6 cellular contexts compared by ENCODE assay signal in the genomic region with DNA sequence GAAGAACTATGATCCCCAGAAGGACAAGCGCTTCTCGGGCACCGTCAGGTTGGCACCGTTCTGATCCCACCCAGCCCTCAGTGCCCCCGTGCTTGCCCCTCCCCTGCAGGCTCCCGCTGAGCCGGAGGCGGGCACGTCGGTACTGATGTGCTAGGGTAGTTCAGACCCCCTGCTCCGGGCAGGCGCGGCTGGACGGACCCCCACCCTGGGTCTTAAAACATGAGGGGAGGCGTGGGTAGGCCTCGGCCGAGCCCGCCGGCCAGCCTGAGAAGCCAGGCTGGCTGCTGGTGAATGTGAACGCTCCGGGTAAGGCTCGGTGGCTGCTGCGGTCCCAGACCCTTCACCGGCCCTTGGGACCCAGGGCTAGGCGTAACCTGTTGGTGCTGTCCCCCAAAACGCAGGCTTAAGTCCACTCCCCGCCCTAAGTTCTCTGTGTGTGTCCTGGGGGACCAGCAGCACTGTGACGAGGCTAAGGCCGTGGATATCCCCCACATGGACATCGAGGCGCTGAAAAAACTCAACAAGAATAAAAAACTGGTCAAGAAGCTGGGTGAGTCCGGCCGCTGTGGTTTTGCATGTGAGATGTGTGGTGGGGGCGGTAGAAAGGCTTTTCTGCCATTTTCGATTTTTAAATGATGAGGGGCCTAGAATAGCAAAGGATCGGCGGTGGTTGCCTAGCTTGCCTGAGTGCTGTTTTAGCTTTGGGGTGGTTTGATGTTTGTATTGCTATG. TPM values are rescaled to one million over a fixed set of nuclear protein-coding genes. Genes with fewer than 3 reads are reported as not detected.
DNase-seq lines count a peak whose midpoint lies in the region; ATAC-seq and TF ChIP-seq lines count a peak whose summit lies in the region.

No MANE protein-coding gene starts in this region.

- H3K27me3 ChIP-seq in duodenal mucosa (ENCODE audit: control insufficient read depth in 1 of 2, insufficient read depth in 2 of 2, low read length in 2 of 2), result no peaks in the 10 kb centered on the region

- H3K4me3 Mint-ChIP-seq in activated T-cell treated with anti-CD3 and anti-CD28 coated beads, Interleukin-2, amount 50 U/mL, for 4 hours, result peak overlapping the region; percentile 98
- H3K4me3 Mint-ChIP-seq in progenitor cell of endocrine pancreas (ENCODE audit: low read depth), result peak overlapping the region; percentile 97

- peaks cover 39% of the 10 kb centered on the region for H3K4me1 Mint-ChIP-seq in activated T-cell treated with anti-CD3 and anti-CD28 coated beads, Interleukin-2, amount 50 U/mL, for 4 hours (ENCODE audit: low read depth)
- H3K4me1 Mint-ChIP-seq in progenitor cell of endocrine pancreas (ENCODE audit: low read depth), result peaks cover 26% of the 10 kb centered on the region

- H3K4me3 ChIP-seq in duodenal mucosa (ENCODE audit: low read depth in 1 of 2, low read length in 2 of 2), result peak overlapping the region; percentile 77 to 90

- H3K4me1 ChIP-seq in duodenal mucosa (ENCODE audit: control insufficient read depth in 1 of 2, insufficient read depth in 2 of 2, low read length in 2 of 2), result peaks cover 22 to 26% of the 10 kb centered on the region in 2 donors

- DNase-seq in activated T-cell treated with anti-CD3 and anti-CD28 coated beads, Interleukin-2, amount 50 U/mL, for 4 hours, result peak; percentile 39
- no peak for DNase-seq in activated T-cell treated with anti-CD3 and anti-CD28 coated beads, Interleukin-2, amount 50 U/mL, for 1 hour
- DNase-seq in progenitor cell of endocrine pancreas (ENCODE audit: low spot score, unreplicated experiment) (no peak), NCI-H446 (lab: John Stamatoyannopoulos, UW) (no peak), NCI-H1105 (lab: John Stamatoyannopoulos, UW) (no peak)

- peak overlapping the region; percentile 85 for H3K27ac ChIP-seq in duodenal mucosa (ENCODE audit: low read depth, low read length)

- TF ChIP-seq CTCF in progenitor cell of endocrine pancreas (IDR thresholded peaks at IDR 0.05; ENCODE audit: unreplicated experiment), result no peak

- H3K36me3 ChIP-seq in duodenal mucosa (ENCODE audit: control insufficient read depth in 1 of 2, insufficient read depth in 2 of 2, low read length in 2 of 2), result peaks cover 14 to 43% of the 10 kb centered on the region in 2 donors

- H3K9me3 Mint-ChIP-seq in activated T-cell treated with anti-CD3 and anti-CD28 coated beads, Interleukin-2, amount 50 U/mL, for 4 hours, result no peaks in the 10 kb centered on the region
- no peaks in the 10 kb centered on the region for H3K9me3 Mint-ChIP-seq in progenitor cell of endocrine pancreas (ENCODE audit: low read depth)

- H3K27me3 Mint-ChIP-seq in activated T-cell treated with anti-CD3 and anti-CD28 coated beads, Interleukin-2, amount 50 U/mL, for 4 hours (ENCODE audit: low read depth), result no peaks in the 10 kb centered on the region
- H3K27me3 Mint-ChIP-seq in progenitor cell of endocrine pancreas, result no peaks in the 10 kb centered on the region

- H3K36me3 Mint-ChIP-seq in activated T-cell treated with anti-CD3 and anti-CD28 coated beads, Interleukin-2, amount 50 U/mL, for 4 hours (ENCODE audit: insufficient read depth), result peaks cover 44% of the 10 kb centered on the region
- peaks cover 15% of the 10 kb centered on the region for H3K36me3 Mint-ChIP-seq in progenitor cell of endocrine pancreas (ENCODE audit: insufficient read depth)

- ATAC-seq in activated T-cell treated with anti-CD3 and anti-CD28 coated beads, Interleukin-2, amount 50 U/mL, for 4 hours, result peak; percentile 1 to 3

- H3K27ac Mint-ChIP-seq in progenitor cell of endocrine pancreas, result peak overlapping the region; percentile 100

- peak overlapping the region; percentile 79 to 95 for H3K9ac ChIP-seq in duodenal mucosa (ENCODE audit: low read depth in 1 of 2, low read length in 2 of 2)

- no peaks in the 10 kb centered on the region for H3K9me3 ChIP-seq in duodenal mucosa (ENCODE audit: control insufficient read depth in 1 of 2, low read length in 2 of 2)

RNA-seq across cellular contexts. Expression of gene RPL10A, which starts 0.9 kb away (rescaled TPM):
- 1,000 to 10,000 TPM; 1,745 to 1,992 (median 1,956) TPM for total RNA-seq in activated T-cell treated with anti-CD3 and anti-CD28 coated beads, Interleukin-2, amount 50 U/mL, for 4 hours
- total RNA-seq in progenitor cell of endocrine pancreas, result 1,416 and 1,451 TPM in 2 replicates

RNA-seq across cellular contexts. Expression of gene FANCE, which starts 17.0 kb away (rescaled TPM):
- 10 to 100 TPM; 23.1 to 26.6 (median 24.8) TPM for total RNA-seq in activated T-cell treated with anti-CD3 and anti-CD28 coated beads, Interleukin-2, amount 50 U/mL, for 4 hours
- 9.3 and 10.6 TPM in 2 replicates for total RNA-seq in progenitor cell of endocrine pancreas

RNA-seq across cellular contexts. Expression of gene TEAD3, which starts 27.7 kb away (rescaled TPM):
- total RNA-seq in activated T-cell treated with anti-CD3 and anti-CD28 coated beads, Interleukin-2, amount 50 U/mL, for 4 hours, result 1 to 10 TPM in 2 of 3 donors, under 1 TPM in 1; 0.94 to 2.2 (median 1.4) TPM
- 42.5 and 43.4 TPM in 2 replicates for total RNA-seq in progenitor cell of endocrine pancreas

RNA-seq across cellular contexts. Expression of gene TULP1, which starts 43.6 kb away (rescaled TPM):
- total RNA-seq in activated T-cell treated with anti-CD3 and anti-CD28 coated beads, Interleukin-2, amount 50 U/mL, for 4 hours, result not detected
- total RNA-seq in progenitor cell of endocrine pancreas, result 0.22 TPM in 2 replicates

Comparison
In these comparisons a context has a peak if more than half of its experiments do, and no peak if none do; other contexts are left out.
1. RNA of gene TEAD3, which starts 27.7 kb away (total RNA-seq): 42.5 to 43.4 TPM in progenitor cell of endocrine pancreas; 0.94 to 2.2 TPM in activated T-cell treated with anti-CD3 and anti-CD28 coated beads, Interleukin-2, amount 50 U/mL, for 4 hours; every median in the first group is over 10 times any median in the second.